ENCODE assay signal across 8 cellular contexts in genomic region chr11:64745219-64745522, GRCh38. TPM values are rescaled to one million over a fixed set of nuclear protein-coding genes. Genes with fewer than 3 reads are reported as not detected.
DNase-seq lines count a peak whose midpoint lies in the region; ATAC-seq and TF ChIP-seq lines count a peak whose summit lies in the region.

No MANE protein-coding gene starts in this region.

- H3K9me3 ChIP-seq in BLaER1 (no peaks in the 10 kb centered on the region), MM.1S (replicated peaks; ENCODE audit: insufficient read depth, low read length) (no peaks in the 10 kb centered on the region), fibroblast of lung (ENCODE audit: control insufficient read depth, insufficient read depth, low read depth, low read length) (no peaks in the 10 kb centered on the region), osteoblast (ENCODE audit: low read depth, low read length) (no peaks in the 10 kb centered on the region)

- H3K9ac ChIP-seq in BLaER1 (peak overlapping the region; percentile 91), MM.1S (ENCODE audit: low read length) (no peak overlapping the region), fibroblast of lung (ENCODE audit: insufficient read depth, low read length) (peak overlapping the region; percentile 23)

- no peak for DNase-seq in MM.1S
- DNase-seq in activated CD8-positive, alpha-beta memory T cell treated with anti-CD3 and anti-CD28 coated beads, Interleukin-2, amount 50 U/mL, for 1 hour (ENCODE audit: extremely low read depth) = peak; percentile 48
- DNase-seq in fibroblast of lung (ENCODE audit: low read depth in 2 of 2) = no peak
- DNase-seq in osteoblast (ENCODE audit: insufficient read length, low spot score, missing footprints) = peak; percentile 83
- no peak for DNase-seq in NCI-H774 (lab: John Stamatoyannopoulos, UW)
- DNase-seq in RWPE1 (ENCODE audit: low spot score) = no peak

- ATAC-seq in GM19351 (IDR thresholded peaks at IDR 0.05; ENCODE audit: unreplicated experiment) = no peak

- H3K4me2 ChIP-seq in BLaER1 (peak overlapping the region; percentile 98), MM.1S (ENCODE audit: low read depth, low read length) (peak overlapping the region; percentile 70), fibroblast of lung (ENCODE audit: extremely low read depth, insufficient read depth, low read length) (peak overlapping the region; percentile 78), osteoblast (ENCODE audit: insufficient read depth, low read length) (peak overlapping the region; percentile 68)

- peaks cover 4% of the 10 kb centered on the region; the same call in 1 of the 2 replicates for H3F3A ChIP-seq in MM.1S (ENCODE audit: insufficient read depth, low read length)

- H3K4me3 ChIP-seq in BLaER1 (peak overlapping the region; percentile 75), MM.1S (ENCODE audit: low read length) (peak overlapping the region; percentile 42; the same call in 1 of the 2 replicates), fibroblast of lung (replicated peaks in 1 of 4; ENCODE audit: control extremely low read depth in 1 of 4, insufficient read depth in 1 of 4, low read depth in 3 of 4, low read length in 4 of 4) (peak overlapping the region in 2 of 4 experiments; percentile 16 to 37), osteoblast (ENCODE audit: insufficient read depth, low read length) (peak overlapping the region; percentile 16)

- H3K27ac ChIP-seq in BLaER1 (peak overlapping the region; percentile 99), MM.1S (ENCODE audit: low read length) (no peak overlapping the region), fibroblast of lung (ENCODE audit: insufficient read depth, low read length) (no peak overlapping the region), osteoblast (ENCODE audit: low read depth, low read length) (no peak overlapping the region), RWPE1 (no peak overlapping the region)

- H3K27me3 ChIP-seq in BLaER1 (no peaks in the 10 kb centered on the region), MM.1S (replicated peaks; ENCODE audit: insufficient read depth, low read length) (peaks cover 77% of the 10 kb centered on the region), fibroblast of lung (ENCODE audit: control insufficient read depth, insufficient read depth, low read length) (peaks cover 18% of the 10 kb centered on the region), osteoblast (ENCODE audit: insufficient read depth, low read length) (peaks cover 55% of the 10 kb centered on the region)

- CTCF ChIA-PET in RWPE1 (lab: Yijun Ruan, JAX) = interaction anchor here (0.5 to 1.1 kb wide), 3 partner anchors 71 to 296 kb away, joined by 3 to 6 read pairs (median 3); no protein-coding TSS in a partner anchor

- H3K79me2 ChIP-seq in MM.1S (ENCODE audit: low read length) = no peaks in the 10 kb centered on the region
- H3K79me2 ChIP-seq in fibroblast of lung (ENCODE audit: control insufficient read depth, insufficient read depth, low read length) = no peaks in the 10 kb centered on the region
- H3K79me2 ChIP-seq in osteoblast (ENCODE audit: insufficient read depth, low read length) = no peaks in the 10 kb centered on the region

- H3K9me2 ChIP-seq in MM.1S (replicated peaks; ENCODE audit: insufficient read depth, low read length) = no peaks in the 10 kb centered on the region

- H3K36me3 ChIP-seq in BLaER1 = peaks cover 12% of the 10 kb centered on the region
- no peaks in the 10 kb centered on the region for H3K36me3 ChIP-seq in MM.1S (replicated peaks; ENCODE audit: insufficient read depth, low read length)
- no peaks in the 10 kb centered on the region for H3K36me3 ChIP-seq in fibroblast of lung (ENCODE audit: control insufficient read depth, insufficient read depth, low read length)
- no peaks in the 10 kb centered on the region for H3K36me3 ChIP-seq in osteoblast (ENCODE audit: insufficient read depth, low read length)

- POLR2A ChIA-PET in RWPE1 (lab: Yijun Ruan, JAX; ENCODE audit: low non-redundant PET) = no interaction called here

- H3K4me1 ChIP-seq in BLaER1 (peaks cover 52% of the 10 kb centered on the region), MM.1S (ENCODE audit: low read length) (peaks cover 16% of the 10 kb centered on the region), fibroblast of lung (ENCODE audit: control insufficient read depth, extremely low read depth, insufficient read depth, low read length) (peaks cover 22% of the 10 kb centered on the region), osteoblast (ENCODE audit: insufficient read depth, low read length) (peaks cover 10% of the 10 kb centered on the region)

- TF ChIP-seq CTCF in MM.1S (IDR thresholded peaks at IDR 0.05; ENCODE audit: low read length) (no peak), fibroblast of lung (conservative IDR thresholded peaks at IDR 0.05 in 1 of 2, IDR thresholded peaks at IDR 0.05 in 1 of 2; ENCODE audit: low read depth in 1 of 2, low read length in 2 of 2) (no peak), osteoblast (IDR thresholded peaks at IDR 0.05; ENCODE audit: extremely low read depth, low read depth, low read length) (no peak), RWPE1 (conservative IDR thresholded peaks at IDR 0.05; ENCODE audit: low read depth) (no peak)

- H4K20me1 ChIP-seq in BLaER1 (peaks cover 26% of the 10 kb centered on the region), MM.1S (ENCODE audit: insufficient read depth, low read length) (0 out of 2 replicates have a peak, but pooled peaks cover 5% of the 10 kb centered on the region), fibroblast of lung (ENCODE audit: control insufficient read depth, extremely low read depth, insufficient read depth, low read length) (no peaks in the 10 kb centered on the region), osteoblast (ENCODE audit: insufficient read depth, low read length) (no peaks in the 10 kb centered on the region)

- no peak overlapping the region for H2AFZ ChIP-seq in MM.1S (ENCODE audit: low read length)
- H2AFZ ChIP-seq in fibroblast of lung (ENCODE audit: low read length) = no peak overlapping the region
- no peak overlapping the region for H2AFZ ChIP-seq in osteoblast (ENCODE audit: low read length)

RNA-seq across cellular contexts. Expression of gene RASGRP2, which starts 1.2 kb away (rescaled TPM):
- total RNA-seq in fibroblast of lung = 0.26 and 1.2 TPM in 2 replicates
- 0.71 and 5.2 TPM in 2 replicates for polyA plus RNA-seq in fibroblast of lung
- 1.8 and 9.9 TPM in 2 replicates for polyA plus RNA-seq in fibroblast of lung (2012)
- polyA minus RNA-seq in fibroblast of lung (ENCODE audit: low replicate concordance) = 0.22 and 8.6 TPM in 2 replicates
- 0.29 TPM in 1 of 2 replicates, not detected in the other for total RNA-seq in osteoblast

RNA-seq across cellular contexts. Expression of gene PYGM, which starts 14.6 kb away (rescaled TPM):
- 0.26 and 0.50 TPM in 2 replicates for total RNA-seq in fibroblast of lung
- polyA plus RNA-seq in fibroblast of lung = 0.18 and 1.9 TPM in 2 replicates
- polyA plus RNA-seq in fibroblast of lung (2012) = 0.22 and 3.1 TPM in 2 replicates
- polyA minus RNA-seq in fibroblast of lung (ENCODE audit: low replicate concordance) = 0.11 and 4.9 TPM in 2 replicates
- 0.29 and 0.36 TPM in 2 replicates for total RNA-seq in osteoblast

RNA-seq across cellular contexts. Expression of gene NRXN2, which starts 22.2 kb away (rescaled TPM):
- total RNA-seq in fibroblast of lung (under 0.01 and 0.26 TPM in 2 replicates), osteoblast (62.5 and 90.1 TPM in 2 replicates)
- 0.75 TPM in 1 of 2 replicates, not detected in the other for polyA plus RNA-seq in fibroblast of lung
- 0.24 and 1.3 TPM in 2 replicates for polyA plus RNA-seq in fibroblast of lung (2012)
- 0.26 and 1.8 TPM in 2 replicates for polyA minus RNA-seq in fibroblast of lung (ENCODE audit: low replicate concordance)

RNA-seq across cellular contexts. Expression of gene SF1, which starts 33.2 kb away (rescaled TPM):
- total RNA-seq in fibroblast of lung (62.7 and 78.9 TPM in 2 replicates), osteoblast (114 and 130 TPM in 2 replicates)
- 105 and 133 TPM in 2 replicates for polyA plus RNA-seq in fibroblast of lung
- polyA plus RNA-seq in fibroblast of lung (2012) = 147 and 153 TPM in 2 replicates
- polyA minus RNA-seq in fibroblast of lung (ENCODE audit: low replicate concordance) = 73.2 and 89.6 TPM in 2 replicates

RNA-seq across cellular contexts. Expression of gene MAP4K2, which starts 57.8 kb away (rescaled TPM):
- total RNA-seq in fibroblast of lung (4.9 and 9.2 TPM in 2 replicates), osteoblast (6.2 and 9.8 TPM in 2 replicates)
- 6.4 and 9.2 TPM in 2 replicates for polyA plus RNA-seq in fibroblast of lung
- polyA plus RNA-seq in fibroblast of lung (2012) = 6.5 and 12.0 TPM in 2 replicates
- 34.1 and 53.5 TPM in 2 replicates for polyA minus RNA-seq in fibroblast of lung (ENCODE audit: low replicate concordance)

Comparison
In these comparisons a context has a peak if more than half of its experiments do, and no peak if none do; other contexts are left out.
1. DNase-seq: peak in activated CD8-positive, alpha-beta memory T cell treated with anti-CD3 and anti-CD28 coated beads, Interleukin-2, amount 50 U/mL, for 1 hour (single experiment) and osteoblast (single experiment); none in MM.1S (single experiment), fibroblast of lung (0 of 2), NCI-H774 (single experiment) and RWPE1 (single experiment).
2. RNA of gene NRXN2, which starts 22.2 kb away (total RNA-seq): 62.5 to 90.1 TPM in osteoblast; under 0.01 to 0.26 TPM in fibroblast of lung; every median in the first group is over 10 times any median in the second.
3. Peak in every context shown above with its lines, with median percentiles within 50 percentile points of each other: H3K4me2 ChIP-seq.